ENCODE assay signal across 3 cellular contexts in the genomic region with DNA sequence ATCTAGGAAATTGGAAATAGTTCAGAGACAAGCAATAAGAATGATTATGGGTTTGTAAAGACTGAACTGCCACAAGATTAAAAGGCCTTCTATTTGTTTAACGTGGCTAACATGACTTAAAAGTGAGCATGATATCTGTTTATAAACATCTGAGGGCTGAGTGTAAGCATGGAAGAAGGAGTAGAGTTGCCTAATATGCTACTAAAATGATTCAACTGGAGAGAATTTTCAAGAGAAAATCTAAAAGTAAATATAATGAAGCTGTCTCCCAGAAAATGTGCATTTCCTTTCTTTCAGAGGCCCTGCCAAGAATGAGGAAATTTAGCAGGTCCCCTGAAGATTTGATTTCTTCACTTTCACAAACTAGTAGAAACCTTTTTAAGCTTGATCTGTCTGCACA.
A peak's percentile ranks its signal among the peaks of the same experiment; 100 is the strongest.
TF ChIP-seq lines count a peak whose summit lies in the region.

No MANE protein-coding gene starts in this region.

TF ChIP-seq in A549, 52 proteins besides CTCF, POLR2A, EP300 and RAD21 (continues in another document):
- TF ChIP-seq JUN (IDR thresholded peaks at IDR 0.05) (0 out of 5 replicates have a peak, but pooled peaks of 1 of the 2 experiments have one; percentile 30), FOSL2 (IDR thresholded peaks at IDR 0.05) (no peak), FOSL2 (CRISPR knock-in tag; IDR thresholded peaks at IDR 0.05) (peak; percentile 54), KDM1A (IDR thresholded peaks at IDR 0.05; ENCODE audit: low read depth) (no peak), JUNB (IDR thresholded peaks at IDR 0.05) (peak; percentile 66), ESRRA (IDR thresholded peaks at IDR 0.05; ENCODE audit: borderline replicate concordance, low read length) (no peak), NR3C1 (IDR thresholded peaks at IDR 0.05) (no peak), CEBPB (IDR thresholded peaks at IDR 0.05) (peak; percentile 66 to 79), SMC3 (IDR thresholded peaks at IDR 0.05) (no peak), PHF8 (IDR thresholded peaks at IDR 0.05; ENCODE audit: borderline replicate concordance, low read depth) (no peak)
- TF ChIP-seq, protein P1, sequence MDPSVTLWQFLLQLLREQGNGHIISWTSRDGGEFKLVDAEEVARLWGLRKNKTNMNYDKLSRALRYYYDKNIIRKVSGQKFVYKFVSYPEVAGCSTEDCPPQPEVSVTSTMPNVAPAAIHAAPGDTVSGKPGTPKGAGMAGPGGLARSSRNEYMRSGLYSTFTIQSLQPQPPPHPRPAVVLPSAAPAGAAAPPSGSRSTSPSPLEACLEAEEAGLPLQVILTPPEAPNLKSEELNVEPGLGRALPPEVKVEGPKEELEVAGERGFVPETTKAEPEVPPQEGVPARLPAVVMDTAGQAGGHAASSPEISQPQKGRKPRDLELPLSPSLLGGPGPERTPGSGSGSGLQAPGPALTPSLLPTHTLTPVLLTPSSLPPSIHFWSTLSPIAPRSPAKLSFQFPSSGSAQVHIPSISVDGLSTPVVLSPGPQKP (IDR thresholded peaks at IDR 0.05; ENCODE audit: low read depth, low read length) = no peak
- TF ChIP-seq, protein P2, sequence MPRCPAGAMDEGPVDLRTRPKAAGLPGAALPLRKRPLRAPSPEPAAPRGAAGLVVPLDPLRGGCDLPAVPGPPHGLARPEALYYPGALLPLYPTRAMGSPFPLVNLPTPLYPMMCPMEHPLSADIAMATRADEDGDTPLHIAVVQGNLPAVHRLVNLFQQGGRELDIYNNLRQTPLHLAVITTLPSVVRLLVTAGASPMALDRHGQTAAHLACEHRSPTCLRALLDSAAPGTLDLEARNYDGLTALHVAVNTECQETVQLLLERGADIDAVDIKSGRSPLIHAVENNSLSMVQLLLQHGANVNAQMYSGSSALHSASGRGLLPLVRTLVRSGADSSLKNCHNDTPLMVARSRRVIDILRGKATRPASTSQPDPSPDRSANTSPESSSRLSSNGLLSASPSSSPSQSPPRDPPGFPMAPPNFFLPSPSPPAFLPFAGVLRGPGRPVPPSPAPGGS (IDR thresholded peaks at IDR 0.05) = no peak
- TF ChIP-seq, protein P3, sequence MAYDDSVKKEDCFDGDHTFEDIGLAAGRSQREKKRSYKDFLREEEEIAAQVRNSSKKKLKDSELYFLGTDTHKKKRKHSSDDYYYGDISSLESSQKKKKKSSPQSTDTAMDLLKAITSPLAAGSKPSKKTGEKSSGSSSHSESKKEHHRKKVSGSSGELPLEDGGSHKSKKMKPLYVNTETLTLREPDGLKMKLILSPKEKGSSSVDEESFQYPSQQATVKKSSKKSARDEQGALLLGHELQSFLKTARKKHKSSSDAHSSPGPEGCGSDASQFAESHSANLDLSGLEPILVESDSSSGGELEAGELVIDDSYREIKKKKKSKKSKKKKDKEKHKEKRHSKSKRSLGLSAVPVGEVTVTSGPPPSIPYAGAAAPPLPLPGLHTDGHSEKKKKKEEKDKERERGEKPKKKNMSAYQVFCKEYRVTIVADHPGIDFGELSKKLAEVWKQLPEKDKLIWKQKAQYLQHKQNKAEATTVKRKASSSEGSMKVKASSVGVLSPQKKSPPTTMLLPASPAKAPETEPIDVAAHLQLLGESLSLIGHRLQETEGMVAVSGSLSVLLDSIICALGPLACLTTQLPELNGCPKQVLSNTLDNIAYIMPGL (CRISPR knock-in tag; IDR thresholded peaks at IDR 0.05; ENCODE audit: borderline replicate concordance) = no peak
- TF ChIP-seq, protein P4, sequence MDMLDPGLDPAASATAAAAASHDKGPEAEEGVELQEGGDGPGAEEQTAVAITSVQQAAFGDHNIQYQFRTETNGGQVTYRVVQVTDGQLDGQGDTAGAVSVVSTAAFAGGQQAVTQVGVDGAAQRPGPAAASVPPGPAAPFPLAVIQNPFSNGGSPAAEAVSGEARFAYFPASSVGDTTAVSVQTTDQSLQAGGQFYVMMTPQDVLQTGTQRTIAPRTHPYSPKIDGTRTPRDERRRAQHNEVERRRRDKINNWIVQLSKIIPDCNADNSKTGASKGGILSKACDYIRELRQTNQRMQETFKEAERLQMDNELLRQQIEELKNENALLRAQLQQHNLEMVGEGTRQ (IDR thresholded peaks at IDR 0.05) = no peak
- TF ChIP-seq, protein P5, sequence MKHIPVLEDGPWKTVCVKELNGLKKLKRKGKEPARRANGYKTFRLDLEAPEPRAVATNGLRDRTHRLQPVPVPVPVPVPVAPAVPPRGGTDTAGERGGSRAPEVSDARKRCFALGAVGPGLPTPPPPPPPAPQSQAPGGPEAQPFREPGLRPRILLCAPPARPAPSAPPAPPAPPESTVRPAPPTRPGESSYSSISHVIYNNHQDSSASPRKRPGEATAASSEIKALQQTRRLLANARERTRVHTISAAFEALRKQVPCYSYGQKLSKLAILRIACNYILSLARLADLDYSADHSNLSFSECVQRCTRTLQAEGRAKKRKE (CRISPR knock-in tag; IDR thresholded peaks at IDR 0.05; ENCODE audit: low read depth) = no peak

TF ChIP-seq in IMR-90, 13 proteins besides CTCF, POLR2A, EP300 and RAD21:
- TF ChIP-seq MAFK (IDR thresholded peaks at IDR 0.05; ENCODE audit: low read depth, low read length) (no peak), MXI1 (IDR thresholded peaks at IDR 0.05; ENCODE audit: borderline replicate concordance, low read depth, low read length) (peak; percentile 99), FOS (IDR thresholded peaks at IDR 0.05; ENCODE audit: low read depth, low read length) (peak; percentile 66), CEBPB (IDR thresholded peaks at IDR 0.05; ENCODE audit: low read depth, low read length) (peak; percentile 96), BHLHE40 (IDR thresholded peaks at IDR 0.05; ENCODE audit: low read depth, low read length) (0 out of 2 replicates have a peak, but pooled peaks have one; percentile 18)
TF ChIP-seq in IMR-90: peak in this region for 4.

TF ChIP-seq in WTC11, 78 proteins besides CTCF, POLR2A, EP300 and RAD21:
- TF ChIP-seq ELF4 (CRISPR knock-in tag; IDR thresholded peaks at IDR 0.05; ENCODE audit: low read depth) = no peak
- TF ChIP-seq, protein P6, sequence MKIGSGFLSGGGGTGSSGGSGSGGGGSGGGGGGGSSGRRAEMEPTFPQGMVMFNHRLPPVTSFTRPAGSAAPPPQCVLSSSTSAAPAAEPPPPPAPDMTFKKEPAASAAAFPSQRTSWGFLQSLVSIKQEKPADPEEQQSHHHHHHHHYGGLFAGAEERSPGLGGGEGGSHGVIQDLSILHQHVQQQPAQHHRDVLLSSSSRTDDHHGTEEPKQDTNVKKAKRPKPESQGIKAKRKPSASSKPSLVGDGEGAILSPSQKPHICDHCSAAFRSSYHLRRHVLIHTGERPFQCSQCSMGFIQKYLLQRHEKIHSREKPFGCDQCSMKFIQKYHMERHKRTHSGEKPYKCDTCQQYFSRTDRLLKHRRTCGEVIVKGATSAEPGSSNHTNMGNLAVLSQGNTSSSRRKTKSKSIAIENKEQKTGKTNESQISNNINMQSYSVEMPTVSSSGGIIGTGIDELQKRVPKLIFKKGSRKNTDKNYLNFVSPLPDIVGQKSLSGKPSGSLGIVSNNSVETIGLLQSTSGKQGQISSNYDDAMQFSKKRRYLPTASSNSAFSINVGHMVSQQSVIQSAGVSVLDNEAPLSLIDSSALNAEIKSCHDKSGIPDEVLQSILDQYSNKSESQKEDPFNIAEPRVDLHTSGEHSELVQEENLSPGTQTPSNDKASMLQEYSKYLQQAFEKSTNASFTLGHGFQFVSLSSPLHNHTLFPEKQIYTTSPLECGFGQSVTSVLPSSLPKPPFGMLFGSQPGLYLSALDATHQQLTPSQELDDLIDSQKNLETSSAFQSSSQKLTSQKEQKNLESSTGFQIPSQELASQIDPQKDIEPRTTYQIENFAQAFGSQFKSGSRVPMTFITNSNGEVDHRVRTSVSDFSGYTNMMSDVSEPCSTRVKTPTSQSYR (CRISPR knock-in tag; IDR thresholded peaks at IDR 0.05) = no peak
- no peak for TF ChIP-seq FOXJ3 (CRISPR knock-in tag; IDR thresholded peaks at IDR 0.05; ENCODE audit: borderline replicate concordance)
- no peak for TF ChIP-seq KAT7 (CRISPR knock-in tag; IDR thresholded peaks at IDR 0.05; ENCODE audit: borderline replicate concordance)
- TF ChIP-seq NFATC4 (CRISPR knock-in tag; IDR thresholded peaks at IDR 0.05) = no peak
- no peak for TF ChIP-seq MYBL2 (CRISPR knock-in tag; IDR thresholded peaks at IDR 0.05)
